5 cellular contexts compared by ENCODE assay signal in genomic region chr4:25064432-25064831, GRCh38. TPM values are rescaled to one million over a fixed set of nuclear protein-coding genes. Genes with fewer than 3 reads are reported as not detected.
"Had no signal": no experiment of that assay in that cellular context is flagged by ENCODE, and none has a peak within 500 bp of the region (broad histone marks: within the 10 kb centered on the region; RNA-seq: fewer than 3 reads in every experiment).

No MANE protein-coding gene starts in this region.

RNA-seq across cellular contexts. Expression of gene LGI2, which starts 33.7 kb away (rescaled TPM):
- total RNA-seq: LHCN-M2, MCF 10A, NCI-H460, SJSA1 had no signal
- polyA plus RNA-seq: IgD-negative memory B cell had no signal
